ENCODE assay signal across 10 cellular contexts in genomic region chr6:24908555-24908954, GRCh38. TPM values are rescaled to one million over a fixed set of nuclear protein-coding genes. Genes with fewer than 3 reads are reported as not detected.
DNase-seq lines count a peak whose midpoint lies in the region; TF ChIP-seq lines count a peak whose summit lies in the region.
"Had no signal": no experiment of that assay in that cellular context is flagged by ENCODE, and none has a peak within 500 bp of the region (broad histone marks: within the 10 kb centered on the region; RNA-seq: fewer than 3 reads in every experiment).

No MANE protein-coding gene starts in this region.

- intact Hi-C loops in stomach (cut with DNase I; ENCODE audit: low total_unique reads): no loop called here

- H3K4me1 ChIP-seq in stomach: peaks cover 17 to 51% (median 33%) of the 10 kb centered on the region in 4 donors

- peaks cover 0 to 7% (median 0%) of the 10 kb centered on the region in 3 donors for H3K27me3 ChIP-seq in stomach

- TF ChIP-seq POLR2A in stomach (IDR thresholded peaks at IDR 0.05): no peak

- H3K27me3 Mint-ChIP-seq in activated T-cell treated with anti-CD3 and anti-CD28 coated beads, Interleukin-2, amount 50 U/mL, for 24 hours: no peaks in the 10 kb centered on the region
- peaks cover 33% of the 10 kb centered on the region for H3K27me3 Mint-ChIP-seq in glutamatergic neuron (ENCODE audit: unreplicated experiment)

- H3K9me3 ChIP-seq in stomach: no peaks in the 10 kb centered on the region

- TF ChIP-seq CTCF in glutamatergic neuron (IDR thresholded peaks at IDR 0.05; ENCODE audit: partially characterized antibody, unreplicated experiment) (no peak), stomach (IDR thresholded peaks at IDR 0.05) (no peak)

- peak overlapping the region; percentile 86 for H3K4me3 Mint-ChIP-seq in activated T-cell treated with anti-CD3 and anti-CD28 coated beads, Interleukin-2, amount 50 U/mL, for 24 hours
- H3K4me3 Mint-ChIP-seq in glutamatergic neuron (ENCODE audit: unreplicated experiment): peak overlapping the region; percentile 98

- no peak for DNase-seq in activated T-cell treated with anti-CD3 and anti-CD28 coated beads, Interleukin-2, amount 50 U/mL, for 24 hours
- DNase-seq in activated T-cell treated with anti-CD3 and anti-CD28 coated beads, Interleukin-2, amount 50 U/mL, for 48 hours: no peak
- DNase-seq in RPMI7951 (ENCODE audit: low read depth): peak; percentile 40
- DNase-seq in glutamatergic neuron: no peak
- no peak for DNase-seq in stomach
- DNase-seq in NCI-H1092 (lab: John Stamatoyannopoulos, UW): no peak
- no peak for DNase-seq in NCI-H524 treated with DMSO at 0.1 percent for 48 hours (lab: John Stamatoyannopoulos, UW)
- DNase-seq in NCI-H2171 (lab: John Stamatoyannopoulos, UW): no peak

- H3K36me3 Mint-ChIP-seq in activated T-cell treated with anti-CD3 and anti-CD28 coated beads, Interleukin-2, amount 50 U/mL, for 24 hours (ENCODE audit: low read depth): peaks cover 47% of the 10 kb centered on the region
- peaks cover 16% of the 10 kb centered on the region for H3K36me3 Mint-ChIP-seq in glutamatergic neuron (ENCODE audit: unreplicated experiment)

- no peaks in the 10 kb centered on the region for H3K36me3 ChIP-seq in stomach

- TF ChIP-seq EP300 in stomach (IDR thresholded peaks at IDR 0.05): no peak

- H3K27ac ChIP-seq in stomach: peak overlapping the region in 3 of 5 donors; percentile 65 to 85 (median 71)

- peaks cover 7% of the 10 kb centered on the region for H3K9me3 Mint-ChIP-seq in activated T-cell treated with anti-CD3 and anti-CD28 coated beads, Interleukin-2, amount 50 U/mL, for 24 hours
- H3K9me3 Mint-ChIP-seq in glutamatergic neuron (ENCODE audit: unreplicated experiment): peaks cover 25% of the 10 kb centered on the region

- H3K4me3 ChIP-seq in stomach: peak overlapping the region in 2 of 4 donors; percentile 10 to 64

- peaks cover 90% of the 10 kb centered on the region for H3K4me1 Mint-ChIP-seq in activated T-cell treated with anti-CD3 and anti-CD28 coated beads, Interleukin-2, amount 50 U/mL, for 24 hours (ENCODE audit: low read depth)
- peaks cover 38% of the 10 kb centered on the region for H3K4me1 Mint-ChIP-seq in glutamatergic neuron (ENCODE audit: low read depth, unreplicated experiment)

- WGBS in stomach, 5 donors: 25 to 55% (median 44%) methylated on average over 4 of the region's 4 CpGs

- peak overlapping the region; percentile 94 for H3K27ac Mint-ChIP-seq in activated T-cell treated with anti-CD3 and anti-CD28 coated beads, Interleukin-2, amount 50 U/mL, for 24 hours
- peak overlapping the region; percentile 98 for H3K27ac Mint-ChIP-seq in glutamatergic neuron (ENCODE audit: unreplicated experiment)

RNA-seq across cellular contexts. Expression of gene RIPOR2, which starts 27.2 kb away (rescaled TPM):
- 0.68 and 0.72 TPM in 2 replicates for total RNA-seq in RPMI7951 (2014; rRNA removed; shearing (Covaris generic))
- 82.2 TPM for total RNA-seq in glutamatergic neuron (ENCODE audit: unreplicated experiment)
- 10 to 100 TPM in 3 of 5 donors, 1 to 10 TPM in 1, not detected in 1; 9.4 to 19.3 (median 12.4) TPM for total RNA-seq in stomach
- polyA plus RNA-seq in stomach: 1 to 10 TPM; 2.0 to 2.6 (median 2.1) TPM
- total RNA-seq: H4, HT1080 had no signal
